Comparison of ENCODE assay signal across 16 cellular contexts in the genomic region with DNA sequence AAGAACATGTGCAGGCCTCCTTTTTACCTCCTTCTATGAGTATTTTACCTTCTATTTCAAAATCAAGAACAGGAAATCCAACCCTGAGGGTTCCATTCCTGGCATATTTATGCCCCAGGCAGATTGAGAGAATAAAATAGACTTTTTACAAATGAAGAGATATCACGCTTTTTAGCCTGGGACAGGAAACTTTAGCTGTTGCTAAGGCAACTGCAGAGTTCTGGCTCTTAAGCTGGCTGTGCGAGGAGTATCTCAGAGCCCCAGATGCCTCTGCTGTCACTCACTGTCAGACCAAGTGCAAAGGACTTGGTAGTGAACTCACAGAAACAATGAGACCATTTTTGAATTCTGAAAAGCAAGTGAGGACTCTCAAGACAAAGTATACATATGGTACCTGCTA.
A peak's percentile ranks its signal among the peaks of the same experiment; 100 is the strongest.
DNase-seq lines count a peak whose midpoint lies in the region; ATAC-seq and TF ChIP-seq lines count a peak whose summit lies in the region.
"Had no signal": no experiment of that assay in that cellular context is flagged by ENCODE, and none has a peak within 500 bp of the region (broad histone marks: within the 10 kb centered on the region; RNA-seq: fewer than 3 reads in every experiment).

No MANE protein-coding gene starts in this region.

- no peak for TF ChIP-seq EP300 in SK-N-SH (IDR thresholded peaks at IDR 0.05; ENCODE audit: borderline replicate concordance in 1 of 2, low read depth in 1 of 2, low read length in 1 of 2)

- H3K9me3 ChIP-seq in SK-N-SH (no peaks in the 10 kb centered on the region), hepatocyte (ENCODE audit: low read depth) (no peaks in the 10 kb centered on the region), thoracic aorta (no peaks in the 10 kb centered on the region)

- no peaks in the 10 kb centered on the region for H3K36me3 ChIP-seq in SK-N-SH (replicated peaks in 1 of 2; ENCODE audit: control insufficient read depth in 1 of 2, insufficient read depth in 2 of 2, low read length in 1 of 2)
- H3K36me3 ChIP-seq in hepatocyte (replicated peaks; ENCODE audit: insufficient read depth, low read depth), result no peaks in the 10 kb centered on the region
- no peaks in the 10 kb centered on the region for H3K36me3 ChIP-seq in thoracic aorta
- H3K36me3 ChIP-seq: BLaER1 treated with 17β-estradiol and CSF1 and Interleukin-3, amounts not matched to agents 10 nM and 100 nM had no signal

- H3K79me2 ChIP-seq in SK-N-SH (ENCODE audit: insufficient read depth), result no peaks in the 10 kb centered on the region
- no peaks in the 10 kb centered on the region for H3K79me2 ChIP-seq in hepatocyte

- DNase-seq in SK-N-SH (no peak), astrocyte of the hippocampus (ENCODE audit: low read depth, low spot score) (peak; percentile 32), hepatocyte (ENCODE audit: low spot score) (no peak), thoracic aorta (ENCODE audit: low spot score) (no peak), DMS114 treated with DMSO at 0.1 percent for 48 hours (lab: John Stamatoyannopoulos, UW; ENCODE audit: unreplicated experiment) (no peak)
- DNase-seq: GM23248, NCI-H1417, NCI-H1930, NCI-H510A, NCI-H774, PC-3 had no signal

- CTCF ChIA-PET in SK-N-SH (lab: Yijun Ruan, JAX), result interaction anchor here (1.2 to 1.3 kb wide), 2 partner anchors 103 to 142 kb away, joined by 3 to 4 read pairs; no protein-coding TSS in a partner anchor

- H3K4me3 ChIP-seq in SK-N-SH (ENCODE audit: low read depth in 2 of 2, low read length in 1 of 2) (no peak overlapping the region), hepatocyte (no peak overlapping the region), thoracic aorta (no peak overlapping the region)
- H3K4me3 ChIP-seq: BLaER1 treated with 17β-estradiol and CSF1 and Interleukin-3, amounts not matched to agents 10 nM and 100 nM; GM23248 had no signal

- H3K9ac ChIP-seq in SK-N-SH, result no peak overlapping the region
- H3K9ac ChIP-seq: BLaER1 treated with 17β-estradiol and CSF1 and Interleukin-3, amounts not matched to agents 10 nM and 100 nM; GM23248 had no signal

- no peak overlapping the region for H3K4me2 ChIP-seq in SK-N-SH
- H3K4me2 ChIP-seq in hepatocyte, result no peak overlapping the region
- H3K4me2 ChIP-seq: BLaER1 treated with 17β-estradiol and CSF1 and Interleukin-3, amounts not matched to agents 10 nM and 100 nM had no signal

- H3K27ac ChIP-seq in SK-N-SH (ENCODE audit: low read depth in 2 of 2, low read length in 1 of 2) (no peak overlapping the region), hepatocyte (peak overlapping the region; percentile 61), thoracic aorta (peak overlapping the region; percentile 33 to 47)
- H3K27ac ChIP-seq: BLaER1 treated with 17β-estradiol and CSF1 and Interleukin-3, amounts not matched to agents 10 nM and 100 nM; GM23248; HL-60 had no signal

- WGBS in SK-N-SH (ENCODE audit: low lambda C conversion rate), result 63% methylated on average over 2 of the region's 2 CpGs
- 73% methylated on average over 2 of the region's 2 CpGs for WGBS in hepatocyte (ENCODE audit: low lambda C conversion rate, missing lambda C conversion rate)

- no peaks in the 10 kb centered on the region for H3K9me2 ChIP-seq in SK-N-SH
- H3K9me2 ChIP-seq in hepatocyte (replicated peaks; ENCODE audit: insufficient read depth), result no peaks in the 10 kb centered on the region

- H3F3A ChIP-seq in SK-N-SH (replicated peaks; ENCODE audit: insufficient read depth), result peaks cover 14% of the 10 kb centered on the region

- ATAC-seq in SK-N-SH treated with all-trans-retinoic acid at 6 μM for 48 hours (no peak), thoracic aorta (ENCODE audit: insufficient number of reproducible peaks, low FRiP score, low read depth) (no peak), GM19328 (IDR thresholded peaks at IDR 0.05; ENCODE audit: unreplicated experiment) (no peak), GM21515 (IDR thresholded peaks at IDR 0.05; ENCODE audit: unreplicated experiment) (no peak)
- ATAC-seq: PC-3 had no signal

- no peaks in the 10 kb centered on the region for H3K27me3 ChIP-seq in SK-N-SH (ENCODE audit: insufficient read depth)
- no peaks in the 10 kb centered on the region for H3K27me3 ChIP-seq in hepatocyte
- no peaks in the 10 kb centered on the region for H3K27me3 ChIP-seq in thoracic aorta (replicated peaks; ENCODE audit: insufficient read depth)
- H3K27me3 ChIP-seq: BLaER1 treated with 17β-estradiol and CSF1 and Interleukin-3, amounts not matched to agents 10 nM and 100 nM had no signal

- H3K4me1 ChIP-seq in SK-N-SH (ENCODE audit: control insufficient read depth in 1 of 2, insufficient read depth in 2 of 2, low read depth in 1 of 2, low read length in 1 of 2), result peaks cover 0 to 20% of the 10 kb centered on the region in 2 experiments; a peak in 3 of 4 replicates
- peaks cover 34% of the 10 kb centered on the region for H3K4me1 ChIP-seq in hepatocyte (ENCODE audit: insufficient read depth)
- peaks cover 18 to 34% of the 10 kb centered on the region in 2 donors for H3K4me1 ChIP-seq in thoracic aorta (ENCODE audit: control insufficient read depth in 1 of 2, low read depth in 2 of 2)

- POLR2A ChIA-PET in SK-N-SH (lab: Yijun Ruan, JAX), result no interaction called here

- no peaks in the 10 kb centered on the region for H4K20me1 ChIP-seq in SK-N-SH (ENCODE audit: insufficient read depth)
- no peaks in the 10 kb centered on the region for H4K20me1 ChIP-seq in hepatocyte (ENCODE audit: insufficient read depth, poor library complexity, severe bottlenecking)
- H4K20me1 ChIP-seq: BLaER1 treated with 17β-estradiol and CSF1 and Interleukin-3, amounts not matched to agents 10 nM and 100 nM had no signal

- no peak for TF ChIP-seq RAD21 in SK-N-SH (IDR thresholded peaks at IDR 0.05; ENCODE audit: low read length)

- H2AFZ ChIP-seq in SK-N-SH (ENCODE audit: low read depth), result no peak overlapping the region; the same call in 1 of the 2 replicates
- H2AFZ ChIP-seq in hepatocyte, result no peak overlapping the region
- H2AFZ ChIP-seq: GM23248 had no signal

- no peak for TF ChIP-seq CTCF in SK-N-SH (IDR thresholded peaks at IDR 0.05)
- TF ChIP-seq CTCF in hepatocyte (IDR thresholded peaks at IDR 0.05; ENCODE audit: poor library complexity), result no peak
- no peak for TF ChIP-seq CTCF in thoracic aorta (IDR thresholded peaks at IDR 0.05)

TF ChIP-seq in SK-N-SH, 30 proteins besides CTCF, POLR2A, EP300 and RAD21 (continues in another document):
- TF ChIP-seq GATA2 (CRISPR knock-in tag; IDR thresholded peaks at IDR 0.05) (no peak), RFX5 (IDR thresholded peaks at IDR 0.05; ENCODE audit: low read length) (no peak), GABPA (IDR thresholded peaks at IDR 0.05; ENCODE audit: low read depth) (no peak)
- TF ChIP-seq, protein P1, sequence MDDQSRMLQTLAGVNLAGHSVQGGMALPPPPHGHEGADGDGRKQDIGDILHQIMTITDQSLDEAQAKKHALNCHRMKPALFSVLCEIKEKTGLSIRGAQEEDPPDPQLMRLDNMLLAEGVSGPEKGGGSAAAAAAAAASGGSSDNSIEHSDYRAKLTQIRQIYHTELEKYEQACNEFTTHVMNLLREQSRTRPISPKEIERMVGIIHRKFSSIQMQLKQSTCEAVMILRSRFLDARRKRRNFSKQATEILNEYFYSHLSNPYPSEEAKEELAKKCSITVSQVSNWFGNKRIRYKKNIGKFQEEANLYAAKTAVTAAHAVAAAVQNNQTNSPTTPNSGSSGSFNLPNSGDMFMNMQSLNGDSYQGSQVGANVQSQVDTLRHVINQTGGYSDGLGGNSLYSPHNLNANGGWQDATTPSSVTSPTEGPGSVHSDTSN (IDR thresholded peaks at IDR 0.05), result peak; percentile 16; the same call in 1 of the 2 replicates

TF ChIP-seq in SK-N-SH treated with all-trans-retinoic acid at 6 μM for 48 hours, 23 proteins besides CTCF, POLR2A, EP300 and RAD21 (continues in another document):
- TF ChIP-seq, protein P2, sequence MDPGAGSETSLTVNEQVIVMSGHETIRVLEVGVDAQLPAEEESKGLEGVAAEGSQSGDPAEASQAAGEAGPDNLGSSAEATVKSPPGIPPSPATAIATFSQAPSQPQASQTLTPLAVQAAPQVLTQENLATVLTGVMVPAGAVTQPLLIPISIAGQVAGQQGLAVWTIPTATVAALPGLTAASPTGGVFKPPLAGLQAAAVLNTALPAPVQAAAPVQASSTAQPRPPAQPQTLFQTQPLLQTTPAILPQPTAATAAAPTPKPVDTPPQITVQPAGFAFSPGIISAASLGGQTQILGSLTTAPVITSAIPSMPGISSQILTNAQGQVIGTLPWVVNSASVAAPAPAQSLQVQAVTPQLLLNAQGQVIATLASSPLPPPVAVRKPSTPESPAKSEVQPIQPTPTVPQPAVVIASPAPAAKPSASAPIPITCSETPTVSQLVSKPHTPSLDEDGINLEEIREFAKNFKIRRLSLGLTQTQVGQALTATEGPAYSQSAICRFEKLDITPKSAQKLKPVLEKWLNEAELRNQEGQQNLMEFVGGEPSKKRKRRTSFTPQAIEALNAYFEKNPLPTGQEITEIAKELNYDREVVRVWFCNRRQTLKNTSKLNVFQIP (CRISPR knock-in tag; IDR thresholded peaks at IDR 0.05; ENCODE audit: borderline replicate concordance, low read depth), result no peak
- TF ChIP-seq BACH2 (CRISPR knock-in tag; IDR thresholded peaks at IDR 0.05; ENCODE audit: borderline replicate concordance) (no peak), GLIS3 (CRISPR knock-in tag; IDR thresholded peaks at IDR 0.05) (no peak), CSDC2 (CRISPR knock-in tag; IDR thresholded peaks at IDR 0.05) (no peak), OSR1 (CRISPR knock-in tag; IDR thresholded peaks at IDR 0.05) (no peak), ZFP3 (CRISPR knock-in tag; IDR thresholded peaks at IDR 0.05) (no peak), TCF4 (CRISPR knock-in tag; IDR thresholded peaks at IDR 0.05; ENCODE audit: borderline replicate concordance) (no peak), ARNTL (CRISPR knock-in tag; IDR thresholded peaks at IDR 0.05; ENCODE audit: borderline replicate concordance, low read depth) (no peak), ZNF70 (CRISPR knock-in tag; IDR thresholded peaks at IDR 0.05) (no peak), TOX (CRISPR knock-in tag; IDR thresholded peaks at IDR 0.05; ENCODE audit: borderline replicate concordance) (no peak), ZFP30 (CRISPR knock-in tag; IDR thresholded peaks at IDR 0.05) (no peak), ESRRG (CRISPR knock-in tag; IDR thresholded peaks at IDR 0.05) (no peak), ZNF565 (CRISPR knock-in tag; conservative IDR thresholded peaks at IDR 0.05; ENCODE audit: low read depth) (no peak)
- TF ChIP-seq, protein P3, sequence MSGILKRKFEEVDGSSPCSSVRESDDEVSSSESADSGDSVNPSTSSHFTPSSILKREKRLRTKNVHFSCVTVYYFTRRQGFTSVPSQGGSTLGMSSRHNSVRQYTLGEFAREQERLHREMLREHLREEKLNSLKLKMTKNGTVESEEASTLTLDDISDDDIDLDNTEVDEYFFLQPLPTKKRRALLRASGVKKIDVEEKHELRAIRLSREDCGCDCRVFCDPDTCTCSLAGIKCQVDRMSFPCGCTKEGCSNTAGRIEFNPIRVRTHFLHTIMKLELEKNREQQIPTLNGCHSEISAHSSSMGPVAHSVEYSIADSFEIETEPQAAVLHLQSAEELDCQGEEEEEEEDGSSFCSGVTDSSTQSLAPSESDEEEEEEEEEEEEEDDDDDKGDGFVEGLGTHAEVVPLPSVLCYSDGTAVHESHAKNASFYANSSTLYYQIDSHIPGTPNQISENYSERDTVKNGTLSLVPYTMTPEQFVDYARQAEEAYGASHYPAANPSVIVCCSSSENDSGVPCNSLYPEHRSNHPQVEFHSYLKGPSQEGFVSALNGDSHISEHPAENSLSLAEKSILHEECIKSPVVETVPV (CRISPR knock-in tag; IDR thresholded peaks at IDR 0.05), result no peak

Comparison
In these comparisons a context has a peak if more than half of its experiments do, and no peak if none do; other contexts are left out.
1. H3K27ac ChIP-seq: peak in hepatocyte (single experiment) and thoracic aorta (2 of 2); none in SK-N-SH (0 of 2).